In the genomic region with DNA sequence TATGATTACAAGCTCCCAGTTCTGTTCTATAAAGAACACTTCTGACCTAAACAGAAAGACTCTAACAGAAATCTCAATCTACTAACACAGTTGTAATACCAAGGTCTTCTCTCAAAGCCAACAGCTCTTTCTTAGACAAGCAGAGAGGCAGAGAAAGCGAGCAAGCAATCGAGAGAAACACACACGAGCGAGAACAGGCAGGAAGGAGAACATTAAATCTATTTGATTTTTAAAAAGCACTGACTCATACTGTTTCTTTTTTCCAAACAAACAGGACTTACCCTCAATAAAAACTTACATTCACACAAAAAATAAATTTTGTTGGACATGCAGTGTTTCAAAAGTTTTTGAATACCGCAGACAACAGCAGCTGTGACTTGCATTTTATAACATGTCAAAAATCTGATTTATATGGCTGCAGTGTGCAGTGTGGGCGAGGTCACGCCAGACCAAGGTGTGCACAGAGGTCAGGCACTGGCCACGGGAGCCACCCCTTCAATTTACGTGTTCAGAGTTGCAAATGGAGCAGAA, we compare ENCODE assay signal across 9 cellular contexts. TPM values are rescaled to one million over a fixed set of nuclear protein-coding genes. Genes with fewer than 3 reads are reported as not detected.
DNase-seq lines count a peak whose midpoint lies in the region; ATAC-seq, FAIRE-seq and TF ChIP-seq lines count a peak whose summit lies in the region.
"Had no signal": no experiment of that assay in that cellular context is flagged by ENCODE, and none has a peak within 500 bp of the region (broad histone marks: within the 10 kb centered on the region; RNA-seq: fewer than 3 reads in every experiment).

A gene with protein sequence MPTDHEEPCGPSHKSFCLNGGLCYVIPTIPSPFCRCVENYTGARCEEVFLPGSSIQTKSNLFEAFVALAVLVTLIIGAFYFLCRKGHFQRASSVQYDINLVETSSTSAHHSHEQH (minus strand): TSS at position 404 of the 531 bp plus-strand sequence. CDS start 1,194 bp downstream, outside the sequence.

- H3K4me1 ChIP-seq in esophagus squamous epithelium (peaks cover 0 to 4% (median 0%) of the 10 kb centered on the region in 3 donors), gastrocnemius medialis (peaks cover 9% of the 10 kb centered on the region in 2 donors), Karpas-422 (ENCODE audit: low read length) (no peaks in the 10 kb centered on the region)
- H3K4me1 ChIP-seq: left ventricle myocardium inferior had no signal

- FAIRE-seq in H54 (lab: Jason Lieb, UNC): no peak

- H3K9ac ChIP-seq in Karpas-422 (ENCODE audit: low read length): no peak within 1 kb of the TSS

- H3K9me2 ChIP-seq in Karpas-422 (replicated peaks; ENCODE audit: insufficient read depth, low read length): no peaks in the 10 kb centered on the region

- H3K27me3 ChIP-seq in esophagus squamous epithelium (no peaks in the 10 kb centered on the region), gastrocnemius medialis (no peaks in the 10 kb centered on the region), Karpas-422 (ENCODE audit: low read length) (no peaks in the 10 kb centered on the region)

- no peak within 1 kb of the TSS for H3K4me2 ChIP-seq in Karpas-422 (ENCODE audit: low read depth, low read length, poor library complexity, severe bottlenecking)

- intact Hi-C loops in esophagus squamous epithelium (cut with DNase I): no loop called here
- intact Hi-C loops in gastrocnemius medialis (cut with DNase I; ENCODE audit: low total_unique reads): no loop called here

- H3K27ac ChIP-seq in esophagus squamous epithelium (peak within 1 kb of the TSS in 3 of 4 donors; percentile 28 to 61 (median 29)), gastrocnemius medialis (peak within 1 kb of the TSS; percentile 55 to 82 (median 68)), Karpas-422 (ENCODE audit: low read length) (no peak within 1 kb of the TSS)
- H3K27ac ChIP-seq: left ventricle myocardium inferior had no signal

- peak within 1 kb of the TSS in 3 of 4 donors; percentile 16 to 26 (median 24) for H3K4me3 ChIP-seq in esophagus squamous epithelium
- peak within 1 kb of the TSS; percentile 39 to 51 (median 44) for H3K4me3 ChIP-seq in gastrocnemius medialis
- no peak within 1 kb of the TSS for H3K4me3 ChIP-seq in Karpas-422 (ENCODE audit: low read length)
- H3K4me3 ChIP-seq: left ventricle myocardium inferior had no signal

- H3K9me3 ChIP-seq in esophagus squamous epithelium (no peaks in the 10 kb centered on the region), gastrocnemius medialis (no peaks in the 10 kb centered on the region), Karpas-422 (ENCODE audit: low read length) (no peaks in the 10 kb centered on the region)

- no peaks in the 10 kb centered on the region for H3K79me2 ChIP-seq in Karpas-422 (ENCODE audit: low read length)

- WGBS in esophagus squamous epithelium, 2 donors: 5 to 6% methylated on average over 9 of the region's 9 CpGs

- no peak for TF ChIP-seq POLR2A in esophagus squamous epithelium (IDR thresholded peaks at IDR 0.05)
- TF ChIP-seq POLR2A in gastrocnemius medialis (IDR thresholded peaks at IDR 0.05): no peak
- TF ChIP-seq POLR2A in H54 (IDR thresholded peaks at IDR 0.05; ENCODE audit: low read depth, low read length): no peak

- ATAC-seq in gastrocnemius medialis: peak; percentile 83 to 98
- ATAC-seq in GM21825 (IDR thresholded peaks at IDR 0.05; ENCODE audit: unreplicated experiment): no peak

- no peaks in the 10 kb centered on the region for H3K36me3 ChIP-seq in esophagus squamous epithelium
- H3K36me3 ChIP-seq in gastrocnemius medialis: no peaks in the 10 kb centered on the region
- no peaks in the 10 kb centered on the region for H3K36me3 ChIP-seq in Karpas-422 (ENCODE audit: insufficient read depth, low read length)
- H3K36me3 ChIP-seq: left ventricle myocardium inferior had no signal

- TF ChIP-seq CTCF in esophagus squamous epithelium (IDR thresholded peaks at IDR 0.05) (no peak), gastrocnemius medialis (IDR thresholded peaks at IDR 0.05 in 4 of 5, conservative IDR thresholded peaks at IDR 0.05 in 1 of 5) (no peak)

- in situ Hi-C loops in gastrocnemius medialis (cut with MboI; ENCODE audit: low sequenced_read_pairs in 4 of 4): no loop called here

- no peak within 1 kb of the TSS for H2AFZ ChIP-seq in Karpas-422 (ENCODE audit: low read length)

- peak; percentile 33 for DNase-seq in H4 (ENCODE audit: low spot score)
- DNase-seq in NOMO-1 treated with DMSO at 0.1 percent for 48 hours (lab: John Stamatoyannopoulos, UW; ENCODE audit: unreplicated experiment): peak; percentile 73
- DNase-seq in esophagus squamous epithelium (lab: John Stamatoyannopoulos, UW): no peak
- DNase-seq in gastrocnemius medialis: peak in 1 of 2 donors; percentile 77
- DNase-seq in dedifferentiated amniotic fluid mesenchymal stem cell (ENCODE audit: extremely low spot score): no peak
- no peak for DNase-seq in Karpas-422
- no peak for DNase-seq in H54 (ENCODE audit: insufficient read length, low spot score)
- DNase-seq: left ventricle myocardium inferior had no signal

- H4K20me1 ChIP-seq in Karpas-422 (ENCODE audit: insufficient read depth, low read depth, low read length): no peaks in the 10 kb centered on the region

RNA-seq across cellular contexts. Expression of the gene that starts here (rescaled TPM):
- total RNA-seq in H4 (2014; rRNA removed; shearing (Covaris generic)): 7.8 and 13.9 TPM in 2 replicates
- total RNA-seq in esophagus squamous epithelium (1 to 10 TPM in 2 of 4 donors, under 1 TPM in 2; 0.83 to 2.8 (median 1.4) TPM), gastrocnemius medialis (1 to 10 TPM; 2.0 to 9.8 (median 3.4) TPM)
- not detected in 2 replicates for total RNA-seq in Karpas-422 (2014; rRNA removed; shearing (Covaris generic); ENCODE audit: low replicate concordance)
- total RNA-seq: left ventricle myocardium inferior had no signal

Comparison
In these comparisons a context has a peak if more than half of its experiments do, and no peak if none do; other contexts are left out.
1. DNase-seq: peak in H4 (single experiment) and NOMO-1 treated with DMSO at 0.1 percent for 48 hours (single experiment); none in esophagus squamous epithelium (single experiment), dedifferentiated amniotic fluid mesenchymal stem cell (single experiment), Karpas-422 (single experiment) and H54 (single experiment).